24 cellular contexts compared by ENCODE assay signal in the genomic region with DNA sequence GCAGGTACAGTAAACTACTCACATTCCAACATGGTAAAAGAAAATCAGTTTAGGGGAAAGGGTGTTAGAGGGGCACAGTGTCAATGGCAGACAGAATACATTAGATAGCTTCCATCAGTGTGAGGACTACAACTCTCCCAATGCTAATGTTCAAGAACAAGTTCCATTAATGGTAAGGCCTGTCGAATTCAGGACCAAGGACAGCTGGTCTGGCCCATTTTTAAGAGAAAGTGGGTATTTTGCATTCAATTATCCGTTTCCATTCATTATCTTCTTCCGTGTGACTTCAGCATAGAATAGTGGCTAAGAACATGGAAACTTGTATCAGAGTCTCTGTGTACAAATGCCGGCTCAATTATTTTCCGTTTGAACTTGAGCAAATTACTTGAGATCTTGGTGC.
DNase-seq lines count a peak whose midpoint lies in the region; ATAC-seq, FAIRE-seq and TF ChIP-seq lines count a peak whose summit lies in the region.
"Had no signal": no experiment of that assay in that cellular context is flagged by ENCODE, and none has a peak within 500 bp of the region (broad histone marks: within the 10 kb centered on the region; RNA-seq: fewer than 3 reads in every experiment).

No MANE protein-coding gene starts in this region.

- CTCF ChIA-PET in activated CD4-positive, alpha-beta T cell treated with anti-CD3 and anti-CD28 coated beads, Interleukin-2, amount 10 ng/mL, durations not matched to agents 7 days and 5 days (lab: Charles Lee) = interaction anchor here (0.9 to 3.1 kb wide), 4 partner anchors 9 to 141 kb away, joined by 3 to 10 read pairs (median 4); no protein-coding TSS in a partner anchor
- CTCF ChIA-PET in activated CD4-positive, alpha-beta T cell treated with anti-CD3 and anti-CD28 coated beads for 36 hours (lab: Charles Lee) = interaction anchor here (0.7 kb wide), 1 partner anchor 297 kb away, joined by 4 read pairs; no protein-coding TSS in a partner anchor
- CTCF ChIA-PET in K562 (lab: Yijun Ruan, JAX; ENCODE audit: low intra/inter-chr PET ratio) = no interaction called here

- H3K4me3 ChIP-seq in NB4 (ENCODE audit: low read depth, low read length) (no peak overlapping the region), K562 (no peak overlapping the region)
- H3K4me3 ChIP-seq: ascending aorta, mucosa of descending colon, right atrium auricular region, tibial nerve had no signal

- no peak for DNase-seq in activated CD4-positive, alpha-beta T cell treated with anti-CD3 and anti-CD28 coated beads, Interleukin-2, amount 10 ng/mL, durations not matched to agents 7 days and 5 days
- no peak for DNase-seq in activated CD4-positive, alpha-beta T cell treated with anti-CD3 and anti-CD28 coated beads for 36 hours
- peak; percentile 47 for DNase-seq in NB4 (ENCODE audit: low read depth)
- DNase-seq in K562 (ENCODE audit: extremely low read depth in 1 of 4, low spot score in 3 of 4) = no peak
- no peak for DNase-seq in naive thymus-derived CD8-positive, alpha-beta T cell
- no peak for DNase-seq in effector CD4-positive, alpha-beta T cell
- DNase-seq in NCI-H345 (lab: John Stamatoyannopoulos, UW) = no peak
- DNase-seq: activated CD4-positive, alpha-beta T cell treated with anti-CD3 and anti-CD28 coated beads for 4 hours; activated CD8-positive, alpha-beta memory T cell treated with anti-CD3 and anti-CD28 coated beads, Interleukin-2, amount 50 U/mL, for 48 hours; DND-41; left colon; mucosa of descending colon; NCI-H1930; nucleus accumbens; Right ventricle myocardium superior; stimulated activated CD4-positive, alpha-beta T cell treated with anti-CD3 and anti-CD28 coated beads, Interleukin-15, amount 100 ng/mL, for 24 hours; stimulated activated naive CD4-positive, alpha-beta T cell treated with Interleukin-2 at 50 U/mL for 16 hours had no signal

- H2AFZ ChIP-seq in K562 (ENCODE audit: low read depth, low read length) = no peak overlapping the region

- H3K27me3 ChIP-seq in K562 (ENCODE audit: control insufficient read depth in 2 of 2, insufficient read depth in 2 of 2, low read length in 2 of 2) = peaks cover 2 to 34% of the 10 kb centered on the region in 2 experiments; a peak in 4 of 5 replicates
- H3K27me3 ChIP-seq: ascending aorta, right atrium auricular region, tibial nerve had no signal

- peak overlapping the region; percentile 25 for H3K27ac Mint-ChIP-seq in activated CD4-positive, alpha-beta T cell treated with anti-CD3 and anti-CD28 coated beads, Interleukin-2, amount 10 ng/mL, durations not matched to agents 7 days and 5 days
- no peak overlapping the region for H3K27ac Mint-ChIP-seq in activated CD4-positive, alpha-beta T cell treated with anti-CD3 and anti-CD28 coated beads for 36 hours
- H3K27ac Mint-ChIP-seq in naive thymus-derived CD8-positive, alpha-beta T cell = peak overlapping the region in 8 of 10 donors; percentile 56 to 99 (median 88)

- TF ChIP-seq CTCF in NB4 (IDR thresholded peaks at IDR 0.05; ENCODE audit: low read depth, low read length) (no peak), K562 (IDR thresholded peaks at IDR 0.05 in 2 of 3, conservative IDR thresholded peaks at IDR 0.05 in 1 of 3; ENCODE audit: insufficient read depth in 2 of 3, low read depth in 1 of 3, low read length in 3 of 3) (no peak)

- ATAC-seq in activated CD4-positive, alpha-beta T cell treated with anti-CD3 and anti-CD28 coated beads for 36 hours = no peak
- no peak for ATAC-seq in K562
- no peak for ATAC-seq in naive thymus-derived CD8-positive, alpha-beta T cell
- ATAC-seq in HG02610 (IDR thresholded peaks at IDR 0.05; ENCODE audit: unreplicated experiment) = no peak
- ATAC-seq: left colon, mucosa of descending colon had no signal

- in situ Hi-C loops in K562 (cut with MboI) = no loop called here

- H3K4me1 ChIP-seq in K562 (replicated peaks in 1 of 2; ENCODE audit: control insufficient read depth in 2 of 2, insufficient read depth in 2 of 2, low read length in 2 of 2) = no peaks in the 10 kb centered on the region

- no peaks in the 10 kb centered on the region for H3K36me3 ChIP-seq in K562 (ENCODE audit: control insufficient read depth, insufficient read depth, low read length)
- H3K36me3 ChIP-seq: ascending aorta, right atrium auricular region, tibial nerve had no signal

- H3K9me1 ChIP-seq in K562 (ENCODE audit: control insufficient read depth, insufficient read depth, low read length) = peaks cover 3% of the 10 kb centered on the region

- peaks cover 82% of the 10 kb centered on the region for H3K4me1 Mint-ChIP-seq in activated CD4-positive, alpha-beta T cell treated with anti-CD3 and anti-CD28 coated beads, Interleukin-2, amount 10 ng/mL, durations not matched to agents 7 days and 5 days
- H3K4me1 Mint-ChIP-seq in activated CD4-positive, alpha-beta T cell treated with anti-CD3 and anti-CD28 coated beads for 36 hours = peaks cover 75% of the 10 kb centered on the region
- peaks cover 47 to 94% (median 85%) of the 10 kb centered on the region in 4 donors for H3K4me1 Mint-ChIP-seq in naive thymus-derived CD8-positive, alpha-beta T cell

- FAIRE-seq in K562 (lab: Jason Lieb, UNC) = no peak
- FAIRE-seq: endometrium, GM18507, H1 had no signal

- no peaks in the 10 kb centered on the region for H3K9me3 ChIP-seq in K562 (replicated peaks; ENCODE audit: control insufficient read depth, insufficient read depth, low read depth, low read length)
- H3K9me3 ChIP-seq: ascending aorta, mucosa of descending colon, right atrium auricular region, tibial nerve had no signal

- no peak for TF ChIP-seq RAD21 in K562 (CRISPR knock-in tag; conservative IDR thresholded peaks at IDR 0.05 in 1 of 2, IDR thresholded peaks at IDR 0.05 in 1 of 2)

- no peak overlapping the region for H3K4me2 ChIP-seq in K562 (ENCODE audit: insufficient read depth, low read length)

- intact Hi-C loops in activated CD4-positive, alpha-beta T cell treated with anti-CD3 and anti-CD28 coated beads for 36 hours (cut with DNase I, micrococcal nuclease) = no loop called here
- intact Hi-C loops in K562 (cut with micrococcal nuclease) = no loop called here

- peaks cover 47% of the 10 kb centered on the region for H3K36me3 Mint-ChIP-seq in activated CD4-positive, alpha-beta T cell treated with anti-CD3 and anti-CD28 coated beads, Interleukin-2, amount 10 ng/mL, durations not matched to agents 7 days and 5 days (ENCODE audit: low read depth)
- no peaks in the 10 kb centered on the region for H3K36me3 Mint-ChIP-seq in activated CD4-positive, alpha-beta T cell treated with anti-CD3 and anti-CD28 coated beads for 36 hours (ENCODE audit: low read depth)
- H3K36me3 Mint-ChIP-seq in naive thymus-derived CD8-positive, alpha-beta T cell = no peaks in the 10 kb centered on the region

- no peak overlapping the region for H3K4me3 Mint-ChIP-seq in activated CD4-positive, alpha-beta T cell treated with anti-CD3 and anti-CD28 coated beads, Interleukin-2, amount 10 ng/mL, durations not matched to agents 7 days and 5 days
- H3K4me3 Mint-ChIP-seq in activated CD4-positive, alpha-beta T cell treated with anti-CD3 and anti-CD28 coated beads for 36 hours = no peak overlapping the region
- peak overlapping the region in 2 of 10 donors; percentile 11 to 14 for H3K4me3 Mint-ChIP-seq in naive thymus-derived CD8-positive, alpha-beta T cell

- H3K9ac ChIP-seq in K562 (ENCODE audit: insufficient read depth in 1 of 2, low read depth in 2 of 2, low read length in 2 of 2) = no peak overlapping the region

- no peaks in the 10 kb centered on the region for H3K79me2 ChIP-seq in K562 (ENCODE audit: control insufficient read depth, insufficient read depth, low read length)

- TF ChIP-seq POLR2A in NB4 (IDR thresholded peaks at IDR 0.05; ENCODE audit: extremely low read depth, insufficient read length) (no peak), K562 (conservative IDR thresholded peaks at IDR 0.05) (no peak)

- H3K9me3 Mint-ChIP-seq in activated CD4-positive, alpha-beta T cell treated with anti-CD3 and anti-CD28 coated beads, Interleukin-2, amount 10 ng/mL, durations not matched to agents 7 days and 5 days = peaks cover 1% of the 10 kb centered on the region
- no peaks in the 10 kb centered on the region for H3K9me3 Mint-ChIP-seq in activated CD4-positive, alpha-beta T cell treated with anti-CD3 and anti-CD28 coated beads for 36 hours (ENCODE audit: low read depth)
- H3K9me3 Mint-ChIP-seq in naive thymus-derived CD8-positive, alpha-beta T cell = peaks cover 0 to 2% (median 0%) of the 10 kb centered on the region in 9 donors

- no peak for TF ChIP-seq EP300 in K562 (IDR thresholded peaks at IDR 0.05; ENCODE audit: low read length)

- POLR2A ChIA-PET in activated CD4-positive, alpha-beta T cell treated with anti-CD3 and anti-CD28 coated beads, Interleukin-2, amount 10 ng/mL, durations not matched to agents 7 days and 5 days (lab: Charles Lee) = no interaction called here
- POLR2A ChIA-PET in activated CD4-positive, alpha-beta T cell treated with anti-CD3 and anti-CD28 coated beads for 36 hours (lab: Charles Lee) = no interaction called here
- POLR2A ChIA-PET in K562 (lab: Yijun Ruan, JAX) = interaction anchor here (0.6 kb wide), 1 partner anchor 20 kb away, joined by 3 read pairs; no protein-coding TSS in a partner anchor
- POLR2A ChIA-PET in naive thymus-derived CD8-positive, alpha-beta T cell (lab: Charles Lee) = interaction anchor here (4.3 to 5.7 kb wide), 3 partner anchors 9 to 44 kb away, joined by 34 to 55 read pairs (median 46); no protein-coding TSS in a partner anchor

- H3K27me3 Mint-ChIP-seq in activated CD4-positive, alpha-beta T cell treated with anti-CD3 and anti-CD28 coated beads, Interleukin-2, amount 10 ng/mL, durations not matched to agents 7 days and 5 days = no peaks in the 10 kb centered on the region
- H3K27me3 Mint-ChIP-seq in activated CD4-positive, alpha-beta T cell treated with anti-CD3 and anti-CD28 coated beads for 36 hours = no peaks in the 10 kb centered on the region
- peaks cover 0 to 3% (median 0%) of the 10 kb centered on the region in 5 donors for H3K27me3 Mint-ChIP-seq in naive thymus-derived CD8-positive, alpha-beta T cell

- no TSS peak for BruUV-seq in K562 (replicated peaks; lab: Mats Ljungman, UMichigan)

- 0% methylated on average over 5 of the region's 5 CpGs for WGBS in K562 (ENCODE audit: insufficient coverage, low coverage, missing lambda C conversion rate)

- no peak overlapping the region for H3K27ac ChIP-seq in K562 (ENCODE audit: extremely low read depth, low read depth, low read length)
- H3K27ac ChIP-seq: ascending aorta, right atrium auricular region, tibial nerve had no signal

- peaks cover 3% of the 10 kb centered on the region; the same call in 1 of the 2 replicates for H4K20me1 ChIP-seq in K562 (replicated peaks; ENCODE audit: control insufficient read depth, insufficient read depth, low read length)

TF ChIP-seq in K562, 482 proteins besides CTCF, POLR2A, EP300 and RAD21:
- TF ChIP-seq, protein P1, sequence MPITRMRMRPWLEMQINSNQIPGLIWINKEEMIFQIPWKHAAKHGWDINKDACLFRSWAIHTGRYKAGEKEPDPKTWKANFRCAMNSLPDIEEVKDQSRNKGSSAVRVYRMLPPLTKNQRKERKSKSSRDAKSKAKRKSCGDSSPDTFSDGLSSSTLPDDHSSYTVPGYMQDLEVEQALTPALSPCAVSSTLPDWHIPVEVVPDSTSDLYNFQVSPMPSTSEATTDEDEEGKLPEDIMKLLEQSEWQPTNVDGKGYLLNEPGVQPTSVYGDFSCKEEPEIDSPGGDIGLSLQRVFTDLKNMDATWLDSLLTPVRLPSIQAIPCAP (CRISPR knock-in tag; IDR thresholded peaks at IDR 0.05; ENCODE audit: borderline replicate concordance) = no peak
- TF ChIP-seq ZSCAN29 (IDR thresholded peaks at IDR 0.05) (peak; percentile 85), EHMT2 (IDR thresholded peaks at IDR 0.05) (peak; percentile 75)

Comparison
In these comparisons a context has a peak if more than half of its experiments do, and no peak if none do; other contexts are left out.
1. POLR2A ChIA-PET loops: an anchor here in K562 (0.6 kb wide) and naive thymus-derived CD8-positive, alpha-beta T cell (4.3 to 5.7 kb wide); none called in activated CD4-positive, alpha-beta T cell treated with anti-CD3 and anti-CD28 coated beads, Interleukin-2, amount 10 ng/mL, durations not matched to agents 7 days and 5 days and activated CD4-positive, alpha-beta T cell treated with anti-CD3 and anti-CD28 coated beads for 36 hours.